28 cellular contexts compared by ENCODE assay signal in genomic region chr10:86962136-86962980, GRCh38. TPM values are rescaled to one million over a fixed set of nuclear protein-coding genes. Genes with fewer than 3 reads are reported as not detected.
A peak's percentile ranks its signal among the peaks of the same experiment; 100 is the strongest.
DNase-seq lines count a peak whose midpoint lies in the region; ATAC-seq, FAIRE-seq and TF ChIP-seq lines count a peak whose summit lies in the region.
"Had no signal": no experiment of that assay in that cellular context is flagged by ENCODE, and none has a peak within 500 bp of the region (broad histone marks: within the 10 kb centered on the region; RNA-seq: fewer than 3 reads in every experiment).

No MANE protein-coding gene starts in this region.

- peak overlapping the region; percentile 68 for H3K27ac ChIP-seq in epithelial cell of prostate
- H3K27ac ChIP-seq in suprapubic skin, result no peak overlapping the region
- H3K27ac ChIP-seq: body of pancreas, psoas muscle, SJSA1 had no signal

- FAIRE-seq in RCC 7860 (lab: Jason Lieb, UNC), result no peak
- FAIRE-seq: endothelial cell of umbilical vein, keratinocyte had no signal

- peaks cover 21% of the 10 kb centered on the region for H3K4me1 Mint-ChIP-seq in activated T-cell treated with anti-CD3 and anti-CD28 coated beads, Interleukin-2, amount 50 U/mL, for 24 hours (ENCODE audit: low read depth)
- H3K4me1 Mint-ChIP-seq in HFFc6 (ENCODE audit: low read depth), result peaks cover 49% of the 10 kb centered on the region

- H3K36me3 Mint-ChIP-seq in activated T-cell treated with anti-CD3 and anti-CD28 coated beads, Interleukin-2, amount 50 U/mL, for 24 hours (ENCODE audit: low read depth), result no peaks in the 10 kb centered on the region
- H3K36me3 Mint-ChIP-seq in HFFc6 (ENCODE audit: low read depth), result no peaks in the 10 kb centered on the region
- H3K36me3 Mint-ChIP-seq: activated naive CD8-positive, alpha-beta T cell treated with anti-CD3 and anti-CD28 coated beads, Interleukin-2, amount 10 ng/mL, durations not matched to agents 7 days and 5 days; CD4-positive, alpha-beta memory T cell; naive thymus-derived CD8-positive, alpha-beta T cell had no signal

- H3K9me3 Mint-ChIP-seq in activated T-cell treated with anti-CD3 and anti-CD28 coated beads, Interleukin-2, amount 50 U/mL, for 24 hours, result no peaks in the 10 kb centered on the region
- H3K9me3 Mint-ChIP-seq in HFFc6, result no peaks in the 10 kb centered on the region
- H3K9me3 Mint-ChIP-seq: activated naive CD8-positive, alpha-beta T cell treated with anti-CD3 and anti-CD28 coated beads, Interleukin-2, amount 10 ng/mL, durations not matched to agents 7 days and 5 days; activated T-helper 1 cell treated with anti-CD3 and anti-CD28 coated beads, Interleukin-12 subunit alpha, Interleukin-12 subunit beta, Interleukin-2, Interleukin-4 antibody, amounts not matched to agents 30 ng/mL and 10 ng/mL and 1 ng/mL, durations not matched to agents 14 hours and 24 hours and 36 hours; CD4-positive, alpha-beta memory T cell; naive thymus-derived CD8-positive, alpha-beta T cell; T-helper 1 cell treated with Interleukin-12 subunit alpha and Interleukin-12 subunit beta and Interleukin-4 antibody, amounts not matched to agents 30 μg/mL and 1 μg/mL, for 36 hours had no signal

- no peak for TF ChIP-seq POLR2A in suprapubic skin (IDR thresholded peaks at IDR 0.05)

- H3K4me1 ChIP-seq in suprapubic skin, result peaks cover 83% of the 10 kb centered on the region

- no peak for ATAC-seq in GM21367 (IDR thresholded peaks at IDR 0.05; ENCODE audit: unreplicated experiment)
- ATAC-seq: body of pancreas; naive thymus-derived CD8-positive, alpha-beta T cell; psoas muscle had no signal

- no peaks in the 10 kb centered on the region for H3K9me3 ChIP-seq in suprapubic skin
- H3K9me3 ChIP-seq: body of pancreas, psoas muscle, SJSA1 had no signal

- no peak overlapping the region for H3K27ac Mint-ChIP-seq in activated T-cell treated with anti-CD3 and anti-CD28 coated beads, Interleukin-2, amount 50 U/mL, for 24 hours
- H3K27ac Mint-ChIP-seq in HFFc6, result 0 out of 2 replicates have a peak overlapping the region, but pooled peaks have one; percentile 56
- H3K27ac Mint-ChIP-seq: activated naive CD8-positive, alpha-beta T cell treated with anti-CD3 and anti-CD28 coated beads, Interleukin-2, amount 10 ng/mL, durations not matched to agents 7 days and 5 days; activated T-helper 1 cell treated with anti-CD3 and anti-CD28 coated beads, Interleukin-12 subunit alpha, Interleukin-12 subunit beta, Interleukin-2, Interleukin-4 antibody, amounts not matched to agents 30 ng/mL and 10 ng/mL and 1 ng/mL, durations not matched to agents 14 hours and 24 hours and 36 hours; CD4-positive, alpha-beta memory T cell; T-helper 1 cell treated with Interleukin-12 subunit alpha and Interleukin-12 subunit beta and Interleukin-4 antibody, amounts not matched to agents 30 μg/mL and 1 μg/mL, for 36 hours had no signal

- TF ChIP-seq EP300 in suprapubic skin (IDR thresholded peaks at IDR 0.05), result no peak

- H3K4me3 ChIP-seq in suprapubic skin, result no peak overlapping the region
- H3K4me3 ChIP-seq: body of pancreas, psoas muscle, SJSA1 had no signal

- no peaks in the 10 kb centered on the region for H3K36me3 ChIP-seq in suprapubic skin
- H3K36me3 ChIP-seq: SJSA1 had no signal

- no peak overlapping the region for H3K4me3 Mint-ChIP-seq in activated T-cell treated with anti-CD3 and anti-CD28 coated beads, Interleukin-2, amount 50 U/mL, for 24 hours
- no peak overlapping the region for H3K4me3 Mint-ChIP-seq in HFFc6
- H3K4me3 Mint-ChIP-seq: activated naive CD8-positive, alpha-beta T cell treated with anti-CD3 and anti-CD28 coated beads, Interleukin-2, amount 10 ng/mL, durations not matched to agents 7 days and 5 days; activated T-helper 1 cell treated with anti-CD3 and anti-CD28 coated beads, Interleukin-12 subunit alpha, Interleukin-12 subunit beta, Interleukin-2, Interleukin-4 antibody, amounts not matched to agents 30 ng/mL and 10 ng/mL and 1 ng/mL, durations not matched to agents 14 hours and 24 hours and 36 hours; CD4-positive, alpha-beta memory T cell; T-helper 1 cell treated with Interleukin-12 subunit alpha and Interleukin-12 subunit beta and Interleukin-4 antibody, amounts not matched to agents 30 μg/mL and 1 μg/mL, for 36 hours had no signal

- TF ChIP-seq CTCF in HFFc6 (IDR thresholded peaks at IDR 0.05) (no peak), suprapubic skin (IDR thresholded peaks at IDR 0.05) (no peak)

- H3K27me3 ChIP-seq in suprapubic skin, result no peaks in the 10 kb centered on the region
- H3K27me3 ChIP-seq: body of pancreas, SJSA1 had no signal

- peak; percentile 24 for DNase-seq in activated T-cell treated with anti-CD3 and anti-CD28 coated beads, Interleukin-2, amount 50 U/mL, for 24 hours
- DNase-seq in activated T-cell treated with anti-CD3 and anti-CD28 coated beads, Interleukin-2, amount 50 U/mL, for 1 hour, result no peak
- no peak for DNase-seq in HFFc6
- no peak for DNase-seq in epithelial cell of prostate (ENCODE audit: low read depth, low spot score)
- peak; percentile 52 to 61 for DNase-seq in suprapubic skin (ENCODE audit: low spot score in 2 of 2)
- no peak for DNase-seq in RCC 7860 (ENCODE audit: low spot score)
- DNase-seq in midbrain (lab: John Stamatoyannopoulos, UW), result no peak
- DNase-seq: activated CD4-positive, alpha-beta T cell treated with anti-CD3 and anti-CD28 coated beads, Interleukin-2, amount 50 U/mL, for 4 hours; activated naive CD8-positive, alpha-beta T cell treated with anti-CD3 and anti-CD28 coated beads, Interleukin-2, amount 10 ng/mL, durations not matched to agents 7 days and 5 days; CD4-positive, alpha-beta memory T cell; DMS53; hypothalamus; KBM-7; MV-4-11; NCI-H187 treated with DMSO at 0.1 percent for 48 hours; NCI-H446 treated with DMSO at 0.1 percent for 48 hours; NK-92 treated with Interleukin-12 subunit alpha and Interleukin-12 subunit beta, amount 100 ng/mL, for 24 hours; psoas muscle; substantia nigra had no signal

- WGBS in suprapubic skin, result no CpG with 5 or more reads among the region's 7 CpGs

- H3K27me3 Mint-ChIP-seq in activated T-cell treated with anti-CD3 and anti-CD28 coated beads, Interleukin-2, amount 50 U/mL, for 24 hours, result no peaks in the 10 kb centered on the region
- peaks cover 3% of the 10 kb centered on the region for H3K27me3 Mint-ChIP-seq in HFFc6 (ENCODE audit: insufficient read depth)
- H3K27me3 Mint-ChIP-seq: activated naive CD8-positive, alpha-beta T cell treated with anti-CD3 and anti-CD28 coated beads, Interleukin-2, amount 10 ng/mL, durations not matched to agents 7 days and 5 days; CD4-positive, alpha-beta memory T cell; naive thymus-derived CD8-positive, alpha-beta T cell had no signal

RNA-seq across cellular contexts. Expression of gene SNCG, which starts 4.0 kb away (rescaled TPM):
- total RNA-seq in HFFc6 (2021; fragmentation: NEBNext Ultra II Directional; extraction: Animal tissue kit (Norgen Biotek cat#: 25700)), result 1 to 10 TPM; 2.6 to 4.5 (median 3.3) TPM
- total RNA-seq in suprapubic skin, result 10 to 100 TPM; 20.7 to 27.1 (median 24.6) TPM
- total RNA-seq: activated naive CD8-positive, alpha-beta T cell treated with anti-CD3 and anti-CD28 coated beads, Interleukin-2, amount 10 ng/mL, durations not matched to agents 7 days and 5 days; CD4-positive, alpha-beta memory T cell had no signal

RNA-seq across cellular contexts. Expression of gene MMRN2, which starts 4.9 kb away (rescaled TPM):
- total RNA-seq in HFFc6 (2021; fragmentation: NEBNext Ultra II Directional; extraction: Animal tissue kit (Norgen Biotek cat#: 25700)), result 1 to 10 TPM in 3 of 6 experiments, under 1 TPM in 3; 0.66 to 1.5 (median 1.2) TPM
- total RNA-seq in suprapubic skin, result 10 to 100 TPM; 23.1 to 77.6 (median 40.7) TPM
- total RNA-seq: activated naive CD8-positive, alpha-beta T cell treated with anti-CD3 and anti-CD28 coated beads, Interleukin-2, amount 10 ng/mL, durations not matched to agents 7 days and 5 days; activated T-helper 1 cell treated with anti-CD3 and anti-CD28 coated beads, Interleukin-12 subunit alpha, Interleukin-12 subunit beta, Interleukin-2, Interleukin-4 antibody, amounts not matched to agents 30 ng/mL and 10 ng/mL and 1 ng/mL, durations not matched to agents 14 hours and 24 hours and 36 hours had no signal

RNA-seq across cellular contexts. Expression of gene ADIRF, which starts 5.9 kb away (rescaled TPM):
- total RNA-seq in HFFc6 (2021; fragmentation: NEBNext Ultra II Directional; extraction: Animal tissue kit (Norgen Biotek cat#: 25700)), result 100 to 1,000 TPM in 4 of 6 experiments, 10 to 100 TPM in 2; 68.5 to 169 (median 145) TPM
- 100 to 1,000 TPM in 2 of 4 donors, 10 to 100 TPM in 2; 79.1 to 131 (median 104) TPM for total RNA-seq in suprapubic skin
- total RNA-seq: activated naive CD8-positive, alpha-beta T cell treated with anti-CD3 and anti-CD28 coated beads, Interleukin-2, amount 10 ng/mL, durations not matched to agents 7 days and 5 days; activated T-helper 1 cell treated with anti-CD3 and anti-CD28 coated beads, Interleukin-12 subunit alpha, Interleukin-12 subunit beta, Interleukin-2, Interleukin-4 antibody, amounts not matched to agents 30 ng/mL and 10 ng/mL and 1 ng/mL, durations not matched to agents 14 hours and 24 hours and 36 hours; CD4-positive, alpha-beta memory T cell; naive thymus-derived CD8-positive, alpha-beta T cell; SJSA1 had no signal

RNA-seq across cellular contexts. Expression of gene FAM25A, which starts 57.7 kb away (rescaled TPM):
- total RNA-seq in HFFc6 (2021; fragmentation: NEBNext Ultra II Directional; extraction: Animal tissue kit (Norgen Biotek cat#: 25700)), result not detected
- total RNA-seq in suprapubic skin, result 100 to 1,000 TPM; 178 to 699 (median 512) TPM
- total RNA-seq: activated naive CD8-positive, alpha-beta T cell treated with anti-CD3 and anti-CD28 coated beads, Interleukin-2, amount 10 ng/mL, durations not matched to agents 7 days and 5 days; activated T-helper 1 cell treated with anti-CD3 and anti-CD28 coated beads, Interleukin-12 subunit alpha, Interleukin-12 subunit beta, Interleukin-2, Interleukin-4 antibody, amounts not matched to agents 30 ng/mL and 10 ng/mL and 1 ng/mL, durations not matched to agents 14 hours and 24 hours and 36 hours; body of pancreas; CD4-positive, alpha-beta memory T cell; endothelial cell of umbilical vein; fibroblast of villous mesenchyme; naive thymus-derived CD8-positive, alpha-beta T cell; psoas muscle; SJSA1 had no signal

Comparison
In these comparisons a context has a peak if more than half of its experiments do, and no peak if none do; other contexts are left out.
1. DNase-seq: peak in activated T-cell treated with anti-CD3 and anti-CD28 coated beads, Interleukin-2, amount 50 U/mL, for 24 hours (single experiment) and suprapubic skin (2 of 2); none in activated T-cell treated with anti-CD3 and anti-CD28 coated beads, Interleukin-2, amount 50 U/mL, for 1 hour (single experiment), HFFc6 (single experiment), epithelial cell of prostate (single experiment), RCC 7860 (single experiment) and midbrain (single experiment).
2. RNA of gene MMRN2, which starts 4.9 kb away (total RNA-seq): 23.1 to 77.6 TPM in suprapubic skin; 0.66 to 1.5 TPM in HFFc6; every median in the first group is over 4 times any median in the second.